9 cellular contexts compared by ENCODE assay signal in genomic region chr7:128236924-128237586, GRCh38. TPM values are rescaled to one million over a fixed set of nuclear protein-coding genes. Genes with fewer than 3 reads are reported as not detected.
DNase-seq lines count a peak whose midpoint lies in the region; ATAC-seq, FAIRE-seq and TF ChIP-seq lines count a peak whose summit lies in the region.
"Had no signal": no experiment of that assay in that cellular context is flagged by ENCODE, and none has a peak within 500 bp of the region (broad histone marks: within the 10 kb centered on the region; RNA-seq: fewer than 3 reads in every experiment).

No MANE protein-coding gene starts in this region.

- H3K4me3 ChIP-seq in astrocyte (ENCODE audit: insufficient read depth, low read depth, low read length), result no peak overlapping the region
- no peak overlapping the region for H3K4me3 ChIP-seq in naive thymus-derived CD4-positive, alpha-beta T cell (ENCODE audit: low read length)
- no peak overlapping the region for H3K4me3 ChIP-seq in transverse colon

- CTCF ChIA-PET in naive thymus-derived CD4-positive, alpha-beta T cell (lab: Charles Lee), result no interaction called here

- H3K79me2 ChIP-seq in astrocyte (ENCODE audit: insufficient read depth, low read length), result no peaks in the 10 kb centered on the region

- H3K27me3 ChIP-seq in astrocyte (ENCODE audit: insufficient read depth, low read length) (peaks cover 17% of the 10 kb centered on the region), transverse colon (peaks cover 21% of the 10 kb centered on the region)
- H3K27me3 ChIP-seq in naive thymus-derived CD4-positive, alpha-beta T cell (ENCODE audit: control insufficient read depth in 2 of 2, insufficient read depth in 2 of 2, low read length in 2 of 2), result no peaks in the 10 kb centered on the region

- H3K36me3 Mint-ChIP-seq in astrocyte (ENCODE audit: low read depth, unreplicated experiment), result no peaks in the 10 kb centered on the region
- H3K36me3 Mint-ChIP-seq in naive thymus-derived CD4-positive, alpha-beta T cell, result peaks cover 0 to 21% (median 4%) of the 10 kb centered on the region in 5 donors

- peaks cover 6% of the 10 kb centered on the region for H3K4me1 Mint-ChIP-seq in astrocyte (ENCODE audit: low read depth, unreplicated experiment)
- H3K4me1 Mint-ChIP-seq in naive thymus-derived CD4-positive, alpha-beta T cell, result peaks cover 5 to 10% (median 8%) of the 10 kb centered on the region in 7 donors

- TF ChIP-seq EP300 in transverse colon (IDR thresholded peaks at IDR 0.05; ENCODE audit: low read depth), result no peak

- peaks cover 22% of the 10 kb centered on the region for H3K9me3 Mint-ChIP-seq in astrocyte (ENCODE audit: unreplicated experiment)
- peaks cover 0 to 25% (median 10%) of the 10 kb centered on the region in 11 donors for H3K9me3 Mint-ChIP-seq in naive thymus-derived CD4-positive, alpha-beta T cell

- WGBS in transverse colon (ENCODE audit: low coverage in 1 of 2), 2 donors, result 36% methylated on average over 1 of the region's 1 CpG; no CpG with 5 or more reads in 1 of the 2 donors

- H4K20me1 ChIP-seq in astrocyte (ENCODE audit: insufficient read depth, low read length), result no peaks in the 10 kb centered on the region

- intact Hi-C loops in naive thymus-derived CD4-positive, alpha-beta T cell (cut with micrococcal nuclease), result no loop called here
- intact Hi-C loops in transverse colon (cut with DNase I; ENCODE audit: low total_unique reads), result no loop called here

- POLR2A ChIA-PET in naive thymus-derived CD4-positive, alpha-beta T cell (lab: Charles Lee), result no interaction called here

- H3K4me2 ChIP-seq in astrocyte (ENCODE audit: low read length), result no peak overlapping the region

- no peak overlapping the region for H3K27ac ChIP-seq in astrocyte (ENCODE audit: low read depth, low read length)
- no peak overlapping the region for H3K27ac ChIP-seq in naive thymus-derived CD4-positive, alpha-beta T cell (ENCODE audit: low read depth, low read length)
- no peak overlapping the region for H3K27ac ChIP-seq in transverse colon

- no peak overlapping the region for H2AFZ ChIP-seq in astrocyte (ENCODE audit: low read depth, low read length)

- ATAC-seq in GM21528 (IDR thresholded peaks at IDR 0.05; ENCODE audit: low FRiP score, unreplicated experiment), result peak; percentile 60
- peak; percentile 92 for ATAC-seq in naive thymus-derived CD4-positive, alpha-beta T cell

- peak overlapping the region; percentile 34 for H3K27ac Mint-ChIP-seq in astrocyte (ENCODE audit: unreplicated experiment)
- H3K27ac Mint-ChIP-seq in naive thymus-derived CD4-positive, alpha-beta T cell, result peak overlapping the region in 1 of 9 donors; percentile 67

- H3K9ac ChIP-seq in astrocyte (ENCODE audit: low read length), result no peak overlapping the region

- H3K4me3 Mint-ChIP-seq in astrocyte (ENCODE audit: unreplicated experiment), result no peak overlapping the region
- H3K4me3 Mint-ChIP-seq in naive thymus-derived CD4-positive, alpha-beta T cell, result peak overlapping the region in 1 of 10 donors; percentile 2

- peaks cover 5% of the 10 kb centered on the region for H3K4me1 ChIP-seq in astrocyte (ENCODE audit: insufficient read depth, low read length)
- H3K4me1 ChIP-seq in naive thymus-derived CD4-positive, alpha-beta T cell (ENCODE audit: control insufficient read depth in 2 of 2, insufficient read depth in 2 of 2, low read length in 2 of 2), result no peaks in the 10 kb centered on the region
- no peaks in the 10 kb centered on the region for H3K4me1 ChIP-seq in transverse colon

- H3K27me3 Mint-ChIP-seq in astrocyte (ENCODE audit: low read depth, unreplicated experiment), result peaks cover 21% of the 10 kb centered on the region
- H3K27me3 Mint-ChIP-seq in naive thymus-derived CD4-positive, alpha-beta T cell, result peaks cover 8 to 15% (median 9%) of the 10 kb centered on the region in 5 donors

- DNase-seq in DMS 273 (lab: John Stamatoyannopoulos, UW; ENCODE audit: unreplicated experiment), result peak; percentile 82
- DNase-seq in NCI-H2171 (lab: John Stamatoyannopoulos, UW), result peak; percentile 6
- peak; percentile 77 for DNase-seq in astrocyte (ENCODE audit: low read depth)
- DNase-seq in naive thymus-derived CD4-positive, alpha-beta T cell, result peak in 4 of 9 donors; percentile 4 to 22 (median 11)
- no peak for DNase-seq in dedifferentiated amniotic fluid mesenchymal stem cell (ENCODE audit: extremely low spot score)
- DNase-seq in transverse colon, result no peak
- DNase-seq in NCI-H2227 (lab: John Stamatoyannopoulos, UW; ENCODE audit: unreplicated experiment), result no peak

- peaks cover 6% of the 10 kb centered on the region for H3K9me3 ChIP-seq in astrocyte (ENCODE audit: insufficient read depth, low read depth, low read length)
- peaks cover 0 to 6% (median 0%) of the 10 kb centered on the region in 3 experiments for H3K9me3 ChIP-seq in naive thymus-derived CD4-positive, alpha-beta T cell (ENCODE audit: control insufficient read depth in 2 of 3, low read length in 3 of 3)
- peaks cover 6 to 7% of the 10 kb centered on the region in 2 donors for H3K9me3 ChIP-seq in transverse colon

- H3K36me3 ChIP-seq in astrocyte (ENCODE audit: insufficient read depth, low read length), result no peaks in the 10 kb centered on the region
- no peaks in the 10 kb centered on the region for H3K36me3 ChIP-seq in naive thymus-derived CD4-positive, alpha-beta T cell (ENCODE audit: control insufficient read depth in 2 of 3, insufficient read depth in 3 of 3, low read length in 3 of 3)
- no peaks in the 10 kb centered on the region for H3K36me3 ChIP-seq in transverse colon

- in situ Hi-C loops in transverse colon (cut with MboI; ENCODE audit: low pct_ligation_motif_present in 1 of 4, low pct_unique_long_range_greater_than_20kb in 1 of 4, low sequenced_read_pairs in 3 of 4), result no loop called here

- TF ChIP-seq POLR2A in transverse colon (IDR thresholded peaks at IDR 0.05), result no peak

- peak; percentile 23 for FAIRE-seq in astrocyte (lab: Jason Lieb, UNC)

- no peak for TF ChIP-seq CTCF in astrocyte (IDR thresholded peaks at IDR 0.05; ENCODE audit: insufficient read depth, low read depth, low read length)
- TF ChIP-seq CTCF in transverse colon (IDR thresholded peaks at IDR 0.05), result no peak

RNA-seq across cellular contexts. Expression of gene LEP, which starts 4.0 kb away (rescaled TPM):
- total RNA-seq in astrocyte (not detected in 2 replicates), transverse colon (10 to 100 TPM in 1 of 4 donors, 1 to 10 TPM in 1, not detected in 2; 1.1 to 10.8 TPM)
- total RNA-seq in naive thymus-derived CD4-positive, alpha-beta T cell, result under 1 TPM in 1 of 5 experiments, not detected in 4; 0.10 TPM
- polyA plus RNA-seq in naive thymus-derived CD4-positive, alpha-beta T cell, result not detected
- total RNA-seq: mononuclear cell had no signal

Comparison
In these comparisons a context has a peak if more than half of its experiments do, and no peak if none do; other contexts are left out.
1. DNase-seq: peak in DMS 273 (single experiment), NCI-H2171 (single experiment) and astrocyte (single experiment); none in dedifferentiated amniotic fluid mesenchymal stem cell (single experiment), transverse colon (single experiment) and NCI-H2227 (single experiment).